In the genomic region with DNA sequence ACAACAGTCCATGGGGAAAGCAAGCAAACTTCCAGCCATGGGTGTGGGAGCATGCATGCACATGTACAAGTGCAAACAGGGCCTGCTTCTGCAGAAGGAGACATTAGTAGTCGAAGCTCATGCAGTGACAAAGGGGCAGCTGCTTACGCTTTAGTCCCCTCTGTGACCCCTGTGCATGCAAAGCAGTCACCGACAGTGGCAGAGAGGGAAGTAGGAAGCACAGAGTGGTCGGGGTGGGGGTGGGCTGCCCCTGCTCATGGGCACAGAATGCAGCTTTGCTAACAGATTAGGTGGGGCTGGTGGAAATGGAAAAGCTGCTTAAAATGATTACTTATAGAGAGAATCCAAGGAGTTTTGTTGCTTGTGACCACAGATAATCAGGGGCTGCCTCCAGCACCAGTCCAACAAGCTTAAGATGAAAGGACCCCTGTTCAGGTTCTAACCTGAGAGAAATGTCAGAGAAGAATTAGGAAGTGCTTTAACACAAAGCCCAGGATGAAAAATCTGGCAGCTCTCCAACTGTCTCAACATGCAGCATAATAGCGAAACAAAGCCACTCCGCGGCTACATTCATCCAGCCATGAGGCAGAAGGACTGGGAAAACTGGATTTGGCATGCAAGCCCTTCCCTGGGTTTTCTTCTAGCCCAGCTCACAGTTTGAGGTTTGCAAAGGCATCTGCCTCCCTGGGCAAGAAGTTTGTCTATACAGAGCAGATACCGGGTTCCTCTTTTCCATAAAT, we compare ENCODE assay signal across 9 cellular contexts.
A peak's percentile ranks its signal among the peaks of the same experiment; 100 is the strongest.
DNase-seq lines count a peak whose midpoint lies in the region; ATAC-seq and TF ChIP-seq lines count a peak whose summit lies in the region.
"Had no signal": no experiment of that assay in that cellular context is flagged by ENCODE, and none has a peak within 500 bp of the region (broad histone marks: within the 10 kb centered on the region; RNA-seq: fewer than 3 reads in every experiment).

No MANE protein-coding gene starts in this region.

- H4K20me1 ChIP-seq in GM23338 (replicated peaks; ENCODE audit: insufficient read depth), result no peaks in the 10 kb centered on the region

- POLR2A ChIA-PET in activated CD8-positive, alpha-beta T cell treated with anti-CD3 and anti-CD28 coated beads for 36 hours (lab: Charles Lee), result no interaction called here

- CTCF ChIA-PET in activated CD8-positive, alpha-beta T cell treated with anti-CD3 and anti-CD28 coated beads for 36 hours (lab: Charles Lee), result interaction anchor here (1.2 kb wide), 1 partner anchor 379 kb away, joined by 4 read pairs; the partner anchor contains the start of gene KCNH1

- H4K8ac ChIP-seq in trophoblast cell (ENCODE audit: low read depth, low read length), result no peak overlapping the region

- TF ChIP-seq CTCF in GM23338 (conservative IDR thresholded peaks at IDR 0.05; ENCODE audit: low read depth in 2 of 2) (no peak), astrocyte of the spinal cord (IDR thresholded peaks at IDR 0.05; ENCODE audit: low read depth, low read length) (no peak), psoas muscle (IDR thresholded peaks at IDR 0.05) (no peak)
- TF ChIP-seq CTCF in activated CD8-positive, alpha-beta T cell treated with anti-CD3 and anti-CD28 coated beads for 36 hours (IDR thresholded peaks at IDR 0.05), result no peak

- no peak overlapping the region for H2BK5ac ChIP-seq in trophoblast cell (ENCODE audit: low read depth, low read length, poor library complexity)

- H4K91ac ChIP-seq in trophoblast cell (ENCODE audit: low read depth, low read length), result no peak overlapping the region

- H3K79me2 ChIP-seq in GM23338 (replicated peaks; ENCODE audit: insufficient read depth) (no peaks in the 10 kb centered on the region), trophoblast cell (ENCODE audit: control insufficient read depth, insufficient read depth, low read length, poor library complexity) (no peaks in the 10 kb centered on the region)

- peaks cover 3% of the 10 kb centered on the region for H3K27me3 Mint-ChIP-seq in GM23338 (ENCODE audit: insufficient read depth, low read depth, poor library complexity)
- peaks cover 3% of the 10 kb centered on the region for H3K27me3 Mint-ChIP-seq in activated CD8-positive, alpha-beta T cell treated with anti-CD3 and anti-CD28 coated beads for 36 hours

- no peak for DNase-seq in GM23338 (ENCODE audit: low spot score)
- peak; percentile 99 for DNase-seq in NCI-H345 (lab: John Stamatoyannopoulos, UW)
- DNase-seq in astrocyte of the spinal cord (ENCODE audit: low read depth, low spot score), result peak; percentile 27
- peak; percentile 9 to 50 for DNase-seq in trophoblast cell
- DNase-seq in psoas muscle, result no peak
- DNase-seq in AG08396 (ENCODE audit: low spot score), result no peak
- DNase-seq in activated CD8-positive, alpha-beta T cell treated with anti-CD3 and anti-CD28 coated beads for 36 hours, result no peak
- DNase-seq: naive B cell had no signal

- H3K27ac ChIP-seq in GM23338 (ENCODE audit: low read depth), result no peak overlapping the region
- H3K27ac ChIP-seq in trophoblast cell (ENCODE audit: low read depth, low read length), result no peak overlapping the region
- H3K27ac ChIP-seq in psoas muscle, result no peak overlapping the region

- no peak overlapping the region for H3K4me3 Mint-ChIP-seq in GM23338
- H3K4me3 Mint-ChIP-seq in activated CD8-positive, alpha-beta T cell treated with anti-CD3 and anti-CD28 coated beads for 36 hours, result no peak overlapping the region
- H3K4me3 Mint-ChIP-seq: naive B cell had no signal

- in situ Hi-C loops in astrocyte of the spinal cord (cut with HindIII; ENCODE audit: low sequenced_read_pairs), result no loop called here

- no peaks in the 10 kb centered on the region for H3K79me1 ChIP-seq in trophoblast cell (ENCODE audit: low read length)

- no peak overlapping the region for H3K23ac ChIP-seq in trophoblast cell (ENCODE audit: low read length)

- H3K18ac ChIP-seq in trophoblast cell (ENCODE audit: low read length), result no peak overlapping the region

- no peak overlapping the region for H3K9ac ChIP-seq in trophoblast cell (ENCODE audit: low read length)

- intact Hi-C loops in psoas muscle (cut with DNase I), result no loop called here
- intact Hi-C loops in activated CD8-positive, alpha-beta T cell treated with anti-CD3 and anti-CD28 coated beads for 36 hours (cut with micrococcal nuclease), result no loop called here

- no peak overlapping the region for H2AK5ac ChIP-seq in trophoblast cell (ENCODE audit: low read length)

- 0 out of 2 replicates have a peak, but pooled peaks cover 2% of the 10 kb centered on the region for H3K9me2 ChIP-seq in GM23338 (ENCODE audit: insufficient read depth)

- no peak overlapping the region for H2BK120ac ChIP-seq in trophoblast cell (ENCODE audit: insufficient read depth, low read length, poor library complexity)

- H3K4me3 ChIP-seq in GM23338 (no peak overlapping the region), astrocyte of the spinal cord (ENCODE audit: low read depth, low read length) (no peak overlapping the region), trophoblast cell (ENCODE audit: low read depth, low read length) (no peak overlapping the region), psoas muscle (no peak overlapping the region)

- H3K36me3 ChIP-seq in GM23338 (ENCODE audit: insufficient read depth) (no peaks in the 10 kb centered on the region), trophoblast cell (ENCODE audit: control insufficient read depth in 1 of 2, insufficient read depth in 2 of 2, low read length in 2 of 2) (no peaks in the 10 kb centered on the region), psoas muscle (ENCODE audit: insufficient read depth in 1 of 2, low read depth in 1 of 2) (no peaks in the 10 kb centered on the region)

- no peaks in the 10 kb centered on the region for H3K36me3 Mint-ChIP-seq in GM23338 (ENCODE audit: low read depth)
- H3K36me3 Mint-ChIP-seq in activated CD8-positive, alpha-beta T cell treated with anti-CD3 and anti-CD28 coated beads for 36 hours (ENCODE audit: low read depth), result no peaks in the 10 kb centered on the region
- H3K36me3 Mint-ChIP-seq: naive B cell had no signal

- peaks cover 26% of the 10 kb centered on the region for H3K4me1 Mint-ChIP-seq in GM23338
- no peaks in the 10 kb centered on the region for H3K4me1 Mint-ChIP-seq in activated CD8-positive, alpha-beta T cell treated with anti-CD3 and anti-CD28 coated beads for 36 hours (ENCODE audit: low read depth)
- H3K4me1 Mint-ChIP-seq: naive B cell had no signal

- no peaks in the 10 kb centered on the region for H3F3A ChIP-seq in GM23338 (replicated peaks; ENCODE audit: low read depth)

- H3K14ac ChIP-seq in trophoblast cell (ENCODE audit: low read length), result no peak overlapping the region

- no peak overlapping the region for H4K12ac ChIP-seq in trophoblast cell (ENCODE audit: low read depth, low read length)

- H3K27ac Mint-ChIP-seq in GM23338, result no peak overlapping the region; the same call in 1 of the 2 replicates
- H3K27ac Mint-ChIP-seq in activated CD8-positive, alpha-beta T cell treated with anti-CD3 and anti-CD28 coated beads for 36 hours, result no peak overlapping the region

- H3K9me3 Mint-ChIP-seq in GM23338, result peaks cover 1% of the 10 kb centered on the region; the same call in 2 of the 3 replicates
- no peaks in the 10 kb centered on the region for H3K9me3 Mint-ChIP-seq in activated CD8-positive, alpha-beta T cell treated with anti-CD3 and anti-CD28 coated beads for 36 hours

- H3K4me1 ChIP-seq in GM23338 (ENCODE audit: insufficient read depth) (peaks cover 4% of the 10 kb centered on the region; the same call in 1 of the 2 replicates), trophoblast cell (ENCODE audit: control insufficient read depth in 1 of 2, insufficient read depth in 2 of 2, low read length in 2 of 2) (peaks cover 5 to 12% of the 10 kb centered on the region in 2 experiments), psoas muscle (no peaks in the 10 kb centered on the region)

- ATAC-seq in GM23338 (peak; percentile 38; the same call in 2 of the 3 replicates), psoas muscle (no peak), GM18873 (IDR thresholded peaks at IDR 0.05; ENCODE audit: low FRiP score, unreplicated experiment) (no peak)
- ATAC-seq in activated CD8-positive, alpha-beta T cell treated with anti-CD3 and anti-CD28 coated beads for 36 hours, result no peak

- H3K4me2 ChIP-seq in GM23338, result no peak overlapping the region
- no peak overlapping the region for H3K4me2 ChIP-seq in trophoblast cell (ENCODE audit: low read length)

- H3K27me3 ChIP-seq in GM23338 (ENCODE audit: insufficient read depth) (no peaks in the 10 kb centered on the region), trophoblast cell (ENCODE audit: insufficient read depth, low read length) (no peaks in the 10 kb centered on the region), psoas muscle (ENCODE audit: insufficient read depth in 3 of 3, low read length in 2 of 3) (no peaks in the 10 kb centered on the region)

- H2AFZ ChIP-seq in GM23338, result peak overlapping the region; percentile 72; the same call in 1 of the 2 replicates
- H2AFZ ChIP-seq in trophoblast cell (ENCODE audit: insufficient read depth, low read length, poor library complexity), result no peak overlapping the region

- H3K9me3 ChIP-seq in trophoblast cell (ENCODE audit: insufficient read depth, low read depth, low read length) (no peaks in the 10 kb centered on the region), psoas muscle (peaks cover 5% of the 10 kb centered on the region)

- no peak overlapping the region for H2BK12ac ChIP-seq in trophoblast cell (ENCODE audit: low read length)

- no peak overlapping the region for H3K4ac ChIP-seq in trophoblast cell (ENCODE audit: low read depth, low read length)

- WGBS in trophoblast cell (ENCODE audit: extremely low coverage, insufficient coverage, insufficient read length), result no CpG with 5 or more reads among the region's 8 CpGs
- 35 to 41% (median 39%) methylated on average over 8 of the region's 8 CpGs for WGBS in psoas muscle, 3 donors

TF ChIP-seq in GM23338, 12 proteins besides CTCF, POLR2A, EP300 and RAD21 (continues in another document):
- TF ChIP-seq ETS1 (IDR thresholded peaks at IDR 0.05) (no peak), EZH2phosphoT487 (IDR thresholded peaks at IDR 0.05; ENCODE audit: unreplicated experiment) (no peak), CREB1 (CRISPR knock-in tag; IDR thresholded peaks at IDR 0.05; ENCODE audit: low read depth) (no peak)

Comparison
In these comparisons a context has a peak if more than half of its experiments do, and no peak if none do; other contexts are left out.
1. DNase-seq: peak in NCI-H345 (single experiment), astrocyte of the spinal cord (single experiment) and trophoblast cell (2 of 2); none in GM23338 (single experiment), psoas muscle (0 of 2), AG08396 (single experiment) and activated CD8-positive, alpha-beta T cell treated with anti-CD3 and anti-CD28 coated beads for 36 hours (single experiment).